Comparison of ENCODE assay signal across 18 cellular contexts in genomic region chr1:61436491-61437120, GRCh38.
DNase-seq lines count a peak whose midpoint lies in the region; ATAC-seq and TF ChIP-seq lines count a peak whose summit lies in the region.
"Had no signal": no experiment of that assay in that cellular context is flagged by ENCODE, and none has a peak within 500 bp of the region (broad histone marks: within the 10 kb centered on the region; RNA-seq: fewer than 3 reads in every experiment).

No MANE protein-coding gene starts in this region.

- H3K9me3 ChIP-seq in heart left ventricle (no peaks in the 10 kb centered on the region), mucosa of descending colon (no peaks in the 10 kb centered on the region)
- H3K9me3 ChIP-seq: BLaER1 treated with 17β-estradiol and CSF1 and Interleukin-3, amounts not matched to agents 10 nM and 100 nM; Peyer's patch had no signal

- peak overlapping the region; percentile 32 to 84 (median 68) for H3K27ac ChIP-seq in heart left ventricle
- H3K27ac ChIP-seq: BLaER1 treated with 17β-estradiol and CSF1 and Interleukin-3, amounts not matched to agents 10 nM and 100 nM; Peyer's patch had no signal

- H3K4me3 ChIP-seq in heart left ventricle (no peak overlapping the region), mucosa of descending colon (no peak overlapping the region)
- H3K4me3 ChIP-seq: BLaER1 treated with 17β-estradiol and CSF1 and Interleukin-3, amounts not matched to agents 10 nM and 100 nM; Peyer's patch had no signal

- 37 to 53% (median 42%) methylated on average over 5 of the region's 5 CpGs for WGBS in heart left ventricle, 4 donors

- TF ChIP-seq POLR2A in heart left ventricle (IDR thresholded peaks at IDR 0.05), result no peak

- intact Hi-C loops in Right ventricle myocardium inferior (cut with DNase I), result loop anchor here (5.0 kb wide), 1 partner anchor 99 kb away; no protein-coding TSS in a partner anchor
- intact Hi-C loops in cardiac septum (cut with DNase I), result no loop called here
- intact Hi-C loops in heart left ventricle (cut with DNase I), result loop anchor here in 3 of 10 donors (5.0 to 10.0 kb wide), 3 partner anchors 94 to 252 kb away; no protein-coding TSS in a partner anchor
- intact Hi-C loops in mucosa of descending colon (cut with DNase I, micrococcal nuclease), result no loop called here

- DNase-seq in Right ventricle myocardium inferior (ENCODE audit: missing footprints) (no peak), cardiac septum (ENCODE audit: low spot score) (no peak), heart left ventricle (peak in 1 of 5 donors; percentile 73), mucosa of descending colon (no peak), superior temporal gyrus (ENCODE audit: extremely low spot score) (no peak), SIG-M5 treated with dmso at 0.1 percent for 504 hours (lab: John Stamatoyannopoulos, UW; ENCODE audit: unreplicated experiment) (no peak)
- DNase-seq: activated CD4-positive, alpha-beta memory T cell treated with anti-CD3 and anti-CD28 coated beads for 36 hours; activated naive CD8-positive, alpha-beta T cell treated with anti-CD3 and anti-CD28 coated beads for 36 hours; activated T-cell treated with anti-CD3 and anti-CD28 coated beads, Interleukin-2, amount 50 U/mL, for 48 hours; central memory CD4-positive, alpha-beta T cell; foreskin melanocyte; immature natural killer cell; MV-4-11; NCI-H2081 treated with DMSO at 0.1 percent for 48 hours; Peyer's patch had no signal

- no peak for TF ChIP-seq CTCF in heart left ventricle (IDR thresholded peaks at IDR 0.05)
- no peak for TF ChIP-seq CTCF in mucosa of descending colon (IDR thresholded peaks at IDR 0.05)

- H3K4me1 ChIP-seq in heart left ventricle (peaks cover 7 to 69% (median 41%) of the 10 kb centered on the region in 12 donors), mucosa of descending colon (ENCODE audit: low read depth) (no peaks in the 10 kb centered on the region)
- H3K4me1 ChIP-seq: BLaER1 treated with 17β-estradiol and CSF1 and Interleukin-3, amounts not matched to agents 10 nM and 100 nM; Peyer's patch had no signal

- ATAC-seq in Right ventricle myocardium inferior (peak; percentile 71), heart left ventricle (peak; percentile 63 to 87 (median 82)), mucosa of descending colon (peak; percentile 15), GM18511 (IDR thresholded peaks at IDR 0.05; ENCODE audit: unreplicated experiment) (no peak), HG02885 (IDR thresholded peaks at IDR 0.05; ENCODE audit: poor library complexity, unreplicated experiment) (no peak)

- H3K27me3 ChIP-seq in heart left ventricle, result no peaks in the 10 kb centered on the region
- H3K27me3 ChIP-seq: BLaER1 treated with 17β-estradiol and CSF1 and Interleukin-3, amounts not matched to agents 10 nM and 100 nM; Peyer's patch had no signal

- H3K36me3 ChIP-seq in heart left ventricle (no peaks in the 10 kb centered on the region), mucosa of descending colon (ENCODE audit: low read depth) (no peaks in the 10 kb centered on the region)
- H3K36me3 ChIP-seq: BLaER1 treated with 17β-estradiol and CSF1 and Interleukin-3, amounts not matched to agents 10 nM and 100 nM; Peyer's patch had no signal

Comparison
In these comparisons a context has a peak if more than half of its experiments do, and no peak if none do; other contexts are left out.
1. ATAC-seq: peak in Right ventricle myocardium inferior (single experiment), heart left ventricle (4 of 4) and mucosa of descending colon (single experiment); none in GM18511 (single experiment) and HG02885 (single experiment).